In the genomic region with DNA sequence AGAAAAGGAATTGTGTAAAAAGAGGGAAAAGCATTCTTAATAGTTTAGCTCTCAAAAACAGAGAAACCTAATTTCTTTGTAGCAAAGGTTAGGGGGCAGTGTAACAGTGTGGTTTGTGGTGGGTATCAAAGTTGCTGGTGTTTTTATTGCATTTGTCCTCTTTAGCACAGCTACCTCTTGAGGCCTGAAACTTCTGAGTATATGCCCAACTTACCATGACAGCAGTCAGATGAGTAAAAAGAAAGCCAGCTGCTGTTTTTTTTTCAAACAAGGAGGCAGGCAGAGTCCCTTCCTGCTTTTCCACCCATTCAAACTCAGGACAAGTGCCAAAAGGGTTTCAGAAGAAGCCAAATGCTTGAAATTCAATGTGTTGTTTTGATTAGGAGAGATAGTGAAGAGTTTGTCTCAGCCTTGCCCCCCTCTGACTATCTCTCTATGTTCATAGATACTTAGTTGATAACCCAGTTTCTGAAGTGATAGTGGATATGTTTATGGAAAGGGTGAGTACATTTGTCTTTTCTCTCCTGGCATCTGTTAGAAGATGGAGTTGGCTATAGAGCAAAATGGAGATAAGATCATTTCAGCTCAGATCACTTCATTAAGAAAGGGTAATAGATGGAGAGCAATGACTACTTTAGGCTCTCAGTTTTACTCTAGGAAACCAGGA, we compare ENCODE assay signal across 1 cellular context.
TF ChIP-seq lines count a peak whose summit lies in the region.

No MANE protein-coding gene starts in this region.

TF ChIP-seq in GM12878, 131 proteins besides CTCF, POLR2A, EP300 and RAD21:
- no peak for TF ChIP-seq HCFC1 (IDR thresholded peaks at IDR 0.05; ENCODE audit: low read length)
- peak; percentile 55 for TF ChIP-seq RUNX3 (IDR thresholded peaks at IDR 0.05; ENCODE audit: low read length)
